ENCODE assay signal across 19 cellular contexts in the genomic region with DNA sequence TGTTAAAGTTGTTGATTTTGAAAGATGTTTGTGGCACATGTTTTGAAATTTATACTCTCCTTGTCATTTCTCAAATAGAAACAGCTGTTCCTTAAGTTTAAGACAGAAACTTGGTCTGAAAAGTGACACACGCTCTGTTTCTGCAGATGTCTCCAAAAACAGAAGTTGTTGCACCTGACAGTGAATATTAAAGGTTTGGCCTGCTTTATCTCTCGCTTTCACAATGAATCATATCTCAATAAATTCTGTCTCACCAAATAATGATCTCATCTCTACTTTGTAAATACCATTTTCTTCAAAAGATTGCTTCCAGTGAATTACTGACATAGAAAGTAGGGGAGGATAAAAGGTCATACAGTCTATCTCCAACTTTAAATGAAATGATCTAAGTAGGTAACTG.
DNase-seq lines count a peak whose midpoint lies in the region; ATAC-seq and FAIRE-seq lines count a peak whose summit lies in the region.
"Had no signal": no experiment of that assay in that cellular context is flagged by ENCODE, and none has a peak within 500 bp of the region (broad histone marks: within the 10 kb centered on the region; RNA-seq: fewer than 3 reads in every experiment).

No MANE protein-coding gene starts in this region.

- no peaks in the 10 kb centered on the region for H3K9me3 Mint-ChIP-seq in natural killer cell treated with Interleukin-12 subunit alpha and Interleukin-12 subunit beta and Interleukin-15 and Interleukin-18, amount 100 ng/mL, for 72 hours
- H3K9me3 Mint-ChIP-seq: activated CD8-positive, alpha-beta T cell treated with anti-CD3 and anti-CD28 coated beads for 36 hours; activated T-helper 2 cell treated with anti-CD3 and anti-CD28 coated beads, Interferon-gamma antibody, Interleukin-2, Interleukin-4, amounts not matched to agents 10 μg/mL and 5 μg/mL and 100 μg/mL, durations not matched to agents 14 hours and 24 hours and 36 hours had no signal

- H3K4me1 Mint-ChIP-seq in natural killer cell treated with Interleukin-12 subunit alpha and Interleukin-12 subunit beta and Interleukin-15 and Interleukin-18, amount 100 ng/mL, for 72 hours (ENCODE audit: low read depth in 2 of 2), result no peaks in the 10 kb centered on the region
- H3K4me1 Mint-ChIP-seq: B cell; naive thymus-derived CD4-positive, alpha-beta T cell had no signal

- FAIRE-seq in islet of Langerhans (lab: Jason Lieb, UNC), result peak; percentile 5

- H3K27me3 Mint-ChIP-seq in natural killer cell treated with Interleukin-12 subunit alpha and Interleukin-12 subunit beta and Interleukin-15 and Interleukin-18, amount 100 ng/mL, for 72 hours, result peaks cover 4 to 7% of the 10 kb centered on the region in 2 donors
- H3K27me3 Mint-ChIP-seq: activated CD8-positive, alpha-beta T cell treated with anti-CD3 and anti-CD28 coated beads for 36 hours; B cell; naive thymus-derived CD4-positive, alpha-beta T cell had no signal

- H3K4me3 Mint-ChIP-seq in natural killer cell treated with Interleukin-12 subunit alpha and Interleukin-12 subunit beta and Interleukin-15 and Interleukin-18, amount 100 ng/mL, for 72 hours, result no peak overlapping the region
- H3K4me3 Mint-ChIP-seq: activated CD8-positive, alpha-beta T cell treated with anti-CD3 and anti-CD28 coated beads for 36 hours; B cell; naive thymus-derived CD4-positive, alpha-beta T cell had no signal

- DNase-seq in natural killer cell treated with Interleukin-12 subunit alpha and Interleukin-12 subunit beta and Interleukin-15 and Interleukin-18, amount 100 ng/mL, for 72 hours (ENCODE audit: low spot score), result no peak
- DNase-seq in HuH-7.5 (ENCODE audit: low spot score), result no peak
- no peak for DNase-seq in NOMO-1 treated with DMSO at 0.1 percent for 48 hours (lab: John Stamatoyannopoulos, UW; ENCODE audit: unreplicated experiment)
- DNase-seq: activated CD8-positive, alpha-beta T cell treated with anti-CD3 and anti-CD28 coated beads for 36 hours; erythroblast; GM23248; Kasumi-1; left ventricle myocardium superior; naive thymus-derived CD4-positive, alpha-beta T cell; NCI-H1694; NCI-H526 treated with DMSO at 0.1 percent for 48 hours had no signal

- no peak overlapping the region for H3K27ac Mint-ChIP-seq in natural killer cell treated with Interleukin-12 subunit alpha and Interleukin-12 subunit beta and Interleukin-15 and Interleukin-18, amount 100 ng/mL, for 72 hours
- H3K27ac Mint-ChIP-seq: activated CD8-positive, alpha-beta T cell treated with anti-CD3 and anti-CD28 coated beads for 36 hours; activated T-helper 2 cell treated with anti-CD3 and anti-CD28 coated beads, Interferon-gamma antibody, Interleukin-2, Interleukin-4, amounts not matched to agents 10 μg/mL and 5 μg/mL and 100 μg/mL, durations not matched to agents 14 hours and 24 hours and 36 hours; B cell; naive thymus-derived CD4-positive, alpha-beta T cell had no signal

- H3K36me3 Mint-ChIP-seq in natural killer cell treated with Interleukin-12 subunit alpha and Interleukin-12 subunit beta and Interleukin-15 and Interleukin-18, amount 100 ng/mL, for 72 hours, result no peaks in the 10 kb centered on the region
- H3K36me3 Mint-ChIP-seq: naive thymus-derived CD4-positive, alpha-beta T cell had no signal

- peak; percentile 71 for ATAC-seq in GM18870 (IDR thresholded peaks at IDR 0.05; ENCODE audit: unreplicated experiment)
- peak; percentile 77 for ATAC-seq in GM21576 (IDR thresholded peaks at IDR 0.05; ENCODE audit: unreplicated experiment)
- peak; percentile 61 for ATAC-seq in HG03064 (IDR thresholded peaks at IDR 0.05; ENCODE audit: low read depth, unreplicated experiment)
- no peak for ATAC-seq in natural killer cell treated with Interleukin-12 subunit alpha and Interleukin-12 subunit beta and Interleukin-15 and Interleukin-18, amount 100 ng/mL, for 72 hours
- ATAC-seq in HG02970 (IDR thresholded peaks at IDR 0.05; ENCODE audit: low FRiP score, unreplicated experiment), result no peak
- ATAC-seq: activated CD8-positive, alpha-beta T cell treated with anti-CD3 and anti-CD28 coated beads for 36 hours; left ventricle myocardium superior; naive thymus-derived CD4-positive, alpha-beta T cell; Right ventricle myocardium inferior had no signal

Comparison
In these comparisons a context has a peak if more than half of its experiments do, and no peak if none do; other contexts are left out.
1. ATAC-seq: peak in GM18870 (single experiment), GM21576 (single experiment) and HG03064 (single experiment); none in natural killer cell treated with Interleukin-12 subunit alpha and Interleukin-12 subunit beta and Interleukin-15 and Interleukin-18, amount 100 ng/mL, for 72 hours (0 of 2) and HG02970 (single experiment).